Comparison of ENCODE assay signal across 1 cellular context in the genomic region with DNA sequence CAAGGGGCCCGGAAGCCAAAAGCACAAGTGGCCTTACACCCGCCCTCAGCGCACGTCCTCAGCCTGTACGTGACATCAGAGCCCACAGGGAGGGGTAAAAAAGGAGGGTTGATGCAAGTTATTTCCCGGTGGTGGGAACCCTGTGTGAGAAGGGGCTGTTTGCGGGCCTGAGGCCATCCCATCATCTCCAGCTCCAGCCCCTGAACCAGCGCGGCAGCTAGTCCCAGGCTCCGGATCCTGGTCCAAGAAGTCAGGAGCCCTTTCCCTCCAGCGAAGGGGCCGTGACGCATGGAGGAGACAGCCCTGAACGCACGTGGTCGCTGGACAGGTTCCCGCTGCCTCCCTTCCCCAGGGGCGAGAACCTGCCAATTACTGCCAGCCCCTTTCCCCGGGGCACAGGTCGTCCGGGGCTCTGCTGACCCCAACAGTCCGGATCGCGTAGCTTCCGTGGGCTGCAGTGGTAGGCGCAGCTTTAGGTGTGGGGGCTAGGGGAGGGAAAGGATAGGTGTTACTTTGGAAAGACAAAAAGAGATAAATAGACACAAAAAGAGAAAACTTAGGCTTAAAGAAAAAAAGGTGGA.
TF ChIP-seq lines count a peak whose summit lies in the region.

No MANE protein-coding gene starts in this region.

TF ChIP-seq in A549, 52 proteins besides CTCF, POLR2A, EP300 and RAD21:
- TF ChIP-seq, protein P1, sequence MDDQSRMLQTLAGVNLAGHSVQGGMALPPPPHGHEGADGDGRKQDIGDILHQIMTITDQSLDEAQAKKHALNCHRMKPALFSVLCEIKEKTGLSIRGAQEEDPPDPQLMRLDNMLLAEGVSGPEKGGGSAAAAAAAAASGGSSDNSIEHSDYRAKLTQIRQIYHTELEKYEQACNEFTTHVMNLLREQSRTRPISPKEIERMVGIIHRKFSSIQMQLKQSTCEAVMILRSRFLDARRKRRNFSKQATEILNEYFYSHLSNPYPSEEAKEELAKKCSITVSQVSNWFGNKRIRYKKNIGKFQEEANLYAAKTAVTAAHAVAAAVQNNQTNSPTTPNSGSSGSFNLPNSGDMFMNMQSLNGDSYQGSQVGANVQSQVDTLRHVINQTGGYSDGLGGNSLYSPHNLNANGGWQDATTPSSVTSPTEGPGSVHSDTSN (IDR thresholded peaks at IDR 0.05): no peak
- no peak for TF ChIP-seq TFCP2L1 (CRISPR knock-in tag; IDR thresholded peaks at IDR 0.05)
- no peak for TF ChIP-seq ZC3H11A (IDR thresholded peaks at IDR 0.05)
- TF ChIP-seq BHLHE40 (IDR thresholded peaks at IDR 0.05; ENCODE audit: low read depth, low read length): no peak
- TF ChIP-seq ZFP36 (IDR thresholded peaks at IDR 0.05; ENCODE audit: borderline replicate concordance, partially characterized antibody): no peak
- no peak for TF ChIP-seq FOXS1 (CRISPR knock-in tag; IDR thresholded peaks at IDR 0.05)
- TF ChIP-seq, protein P2, sequence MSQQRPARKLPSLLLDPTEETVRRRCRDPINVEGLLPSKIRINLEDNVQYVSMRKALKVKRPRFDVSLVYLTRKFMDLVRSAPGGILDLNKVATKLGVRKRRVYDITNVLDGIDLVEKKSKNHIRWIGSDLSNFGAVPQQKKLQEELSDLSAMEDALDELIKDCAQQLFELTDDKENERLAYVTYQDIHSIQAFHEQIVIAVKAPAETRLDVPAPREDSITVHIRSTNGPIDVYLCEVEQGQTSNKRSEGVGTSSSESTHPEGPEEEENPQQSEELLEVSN (IDR thresholded peaks at IDR 0.05; ENCODE audit: borderline replicate concordance, low read depth): 0 out of 2 replicates have a peak, but pooled peaks have one; percentile 22
- TF ChIP-seq, protein P3, sequence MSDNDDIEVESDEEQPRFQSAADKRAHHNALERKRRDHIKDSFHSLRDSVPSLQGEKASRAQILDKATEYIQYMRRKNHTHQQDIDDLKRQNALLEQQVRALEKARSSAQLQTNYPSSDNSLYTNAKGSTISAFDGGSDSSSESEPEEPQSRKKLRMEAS (IDR thresholded peaks at IDR 0.05): 0 out of 2 replicates have a peak, but pooled peaks have one; percentile 25
- no peak for TF ChIP-seq JUNB (IDR thresholded peaks at IDR 0.05)
- no peak for TF ChIP-seq PHF8 (IDR thresholded peaks at IDR 0.05; ENCODE audit: borderline replicate concordance, low read depth)
- TF ChIP-seq MYC (IDR thresholded peaks at IDR 0.05; ENCODE audit: borderline replicate concordance, low read length): no peak
- no peak for TF ChIP-seq JUN (IDR thresholded peaks at IDR 0.05)
- TF ChIP-seq, protein P4, sequence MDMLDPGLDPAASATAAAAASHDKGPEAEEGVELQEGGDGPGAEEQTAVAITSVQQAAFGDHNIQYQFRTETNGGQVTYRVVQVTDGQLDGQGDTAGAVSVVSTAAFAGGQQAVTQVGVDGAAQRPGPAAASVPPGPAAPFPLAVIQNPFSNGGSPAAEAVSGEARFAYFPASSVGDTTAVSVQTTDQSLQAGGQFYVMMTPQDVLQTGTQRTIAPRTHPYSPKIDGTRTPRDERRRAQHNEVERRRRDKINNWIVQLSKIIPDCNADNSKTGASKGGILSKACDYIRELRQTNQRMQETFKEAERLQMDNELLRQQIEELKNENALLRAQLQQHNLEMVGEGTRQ (IDR thresholded peaks at IDR 0.05): no peak
- TF ChIP-seq CHD4 (IDR thresholded peaks at IDR 0.05; ENCODE audit: borderline replicate concordance): no peak
- no peak for TF ChIP-seq CBX8 (IDR thresholded peaks at IDR 0.05)
- no peak for TF ChIP-seq NPAS2 (CRISPR knock-in tag; IDR thresholded peaks at IDR 0.05; ENCODE audit: borderline replicate concordance)
- TF ChIP-seq ZNF302 (CRISPR knock-in tag; IDR thresholded peaks at IDR 0.05): no peak
- TF ChIP-seq, protein P5, sequence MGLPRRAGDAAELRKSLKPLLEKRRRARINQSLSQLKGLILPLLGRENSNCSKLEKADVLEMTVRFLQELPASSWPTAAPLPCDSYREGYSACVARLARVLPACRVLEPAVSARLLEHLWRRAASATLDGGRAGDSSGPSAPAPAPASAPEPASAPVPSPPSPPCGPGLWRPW (IDR thresholded peaks at IDR 0.05): no peak
TF ChIP-seq in A549: peak in this region for 2.
